In genomic region chr5:119357309-119357708, GRCh38 we compare ENCODE assay signal across 10 cellular contexts. TPM values are rescaled to one million over a fixed set of nuclear protein-coding genes. Genes with fewer than 3 reads are reported as not detected.
DNase-seq lines count a peak whose midpoint lies in the region; ATAC-seq, FAIRE-seq and TF ChIP-seq lines count a peak whose summit lies in the region.
"Had no signal": no experiment of that assay in that cellular context is flagged by ENCODE, and none has a peak within 500 bp of the region (broad histone marks: within the 10 kb centered on the region; RNA-seq: fewer than 3 reads in every experiment).

No MANE protein-coding gene starts in this region.

- H3K4me1 Mint-ChIP-seq in activated naive CD8-positive, alpha-beta T cell treated with anti-CD3 and anti-CD28 coated beads, Interleukin-2, amount 10 ng/mL, durations not matched to agents 7 days and 5 days: peaks cover 85% of the 10 kb centered on the region
- H3K4me1 Mint-ChIP-seq in memory B cell: peaks cover 63% of the 10 kb centered on the region
- peaks cover 58% of the 10 kb centered on the region for H3K4me1 Mint-ChIP-seq in type B pancreatic cell (ENCODE audit: unreplicated experiment)

- no peaks in the 10 kb centered on the region for H3K36me3 ChIP-seq in heart left ventricle

- 49 to 59% (median 54%) methylated on average over 3 of the region's 3 CpGs for WGBS in heart left ventricle, 4 donors

- no peaks in the 10 kb centered on the region for H3K9me3 Mint-ChIP-seq in activated naive CD8-positive, alpha-beta T cell treated with anti-CD3 and anti-CD28 coated beads, Interleukin-2, amount 10 ng/mL, durations not matched to agents 7 days and 5 days
- H3K9me3 Mint-ChIP-seq in memory B cell (no peaks in the 10 kb centered on the region), type B pancreatic cell (no peaks in the 10 kb centered on the region)

- peak overlapping the region in 2 of 12 donors; percentile 62 to 93 for H3K27ac ChIP-seq in heart left ventricle

- H3K36me3 Mint-ChIP-seq in activated naive CD8-positive, alpha-beta T cell treated with anti-CD3 and anti-CD28 coated beads, Interleukin-2, amount 10 ng/mL, durations not matched to agents 7 days and 5 days: peaks cover 21% of the 10 kb centered on the region
- H3K36me3 Mint-ChIP-seq in memory B cell (peaks cover 17% of the 10 kb centered on the region), type B pancreatic cell (no peaks in the 10 kb centered on the region)

- intact Hi-C loops in heart left ventricle (cut with DNase I): loop anchor here in 2 of 10 donors (5.0 kb wide), 2 partner anchors 40 to 55 kb away; no protein-coding TSS in a partner anchor
- intact Hi-C loops in Right ventricle myocardium superior (cut with DNase I): no loop called here
- intact Hi-C loops in posterior cingulate gyrus (cut with DNase I): no loop called here

- H3K27me3 ChIP-seq in heart left ventricle: no peaks in the 10 kb centered on the region

- no peak for TF ChIP-seq POLR2A in heart left ventricle (IDR thresholded peaks at IDR 0.05)

- no peaks in the 10 kb centered on the region for H3K9me3 ChIP-seq in heart left ventricle

- no peak for TF ChIP-seq CTCF in heart left ventricle (IDR thresholded peaks at IDR 0.05)
- no peak for TF ChIP-seq CTCF in type B pancreatic cell (conservative IDR thresholded peaks at IDR 0.05)

- POLR2A ChIA-PET in activated naive CD8-positive, alpha-beta T cell treated with anti-CD3 and anti-CD28 coated beads, Interleukin-2, amount 10 ng/mL, durations not matched to agents 7 days and 5 days (lab: Charles Lee): interaction anchor here (0.7 to 3.9 kb wide), 6 partner anchors 10 to 87 kb away, joined by 4 to 32 read pairs (median 6); no protein-coding TSS in a partner anchor

- peak overlapping the region in 9 of 12 donors; percentile 57 to 84 (median 67) for H3K4me3 ChIP-seq in heart left ventricle

- H3K27ac Mint-ChIP-seq in activated naive CD8-positive, alpha-beta T cell treated with anti-CD3 and anti-CD28 coated beads, Interleukin-2, amount 10 ng/mL, durations not matched to agents 7 days and 5 days: peak overlapping the region; percentile 81
- H3K27ac Mint-ChIP-seq in memory B cell (peak overlapping the region; percentile 93), type B pancreatic cell (peak overlapping the region; percentile 90)

- H3K4me3 Mint-ChIP-seq in activated naive CD8-positive, alpha-beta T cell treated with anti-CD3 and anti-CD28 coated beads, Interleukin-2, amount 10 ng/mL, durations not matched to agents 7 days and 5 days: peak overlapping the region; percentile 90
- H3K4me3 Mint-ChIP-seq in memory B cell (peak overlapping the region; percentile 87), type B pancreatic cell (peak overlapping the region; percentile 98)

- peaks cover 0 to 82% (median 7%) of the 10 kb centered on the region in 12 donors for H3K4me1 ChIP-seq in heart left ventricle

- ATAC-seq in heart left ventricle (no peak), Right ventricle myocardium superior (ENCODE audit: poor library complexity) (no peak), memory B cell (ENCODE audit: low read depth) (no peak)
- no peak for ATAC-seq in activated naive CD8-positive, alpha-beta T cell treated with anti-CD3 and anti-CD28 coated beads, Interleukin-2, amount 10 ng/mL, durations not matched to agents 7 days and 5 days (ENCODE audit: low read depth)

- no peak for DNase-seq in heart left ventricle
- DNase-seq in Right ventricle myocardium superior: no peak
- no peak for DNase-seq in activated naive CD8-positive, alpha-beta T cell treated with anti-CD3 and anti-CD28 coated beads, Interleukin-2, amount 10 ng/mL, durations not matched to agents 7 days and 5 days
- DNase-seq in memory B cell (ENCODE audit: low spot score in 2 of 2): no peak
- no peak for DNase-seq in type B pancreatic cell (ENCODE audit: extremely low spot score, unreplicated experiment)
- no peak for DNase-seq in posterior cingulate gyrus
- DNase-seq in SKM-1 (lab: John Stamatoyannopoulos, UW; ENCODE audit: unreplicated experiment): no peak
- no peak for DNase-seq in RCC 7860 (ENCODE audit: low spot score)
- DNase-seq: activated CD8-positive, alpha-beta memory T cell treated with anti-CD3 and anti-CD28 coated beads, Interleukin-2, amount 50 U/mL, for 48 hours; NCI-H524 treated with DMSO at 0.1 percent for 48 hours had no signal

- no peaks in the 10 kb centered on the region for H3K27me3 Mint-ChIP-seq in activated naive CD8-positive, alpha-beta T cell treated with anti-CD3 and anti-CD28 coated beads, Interleukin-2, amount 10 ng/mL, durations not matched to agents 7 days and 5 days
- H3K27me3 Mint-ChIP-seq in memory B cell (no peaks in the 10 kb centered on the region), type B pancreatic cell (peaks cover 23% of the 10 kb centered on the region)

- no peak for FAIRE-seq in RCC 7860 (lab: Jason Lieb, UNC)

RNA-seq across cellular contexts. Expression of gene TNFAIP8, which starts 1.5 kb away (rescaled TPM):
- total RNA-seq in heart left ventricle (10 to 100 TPM in 7 of 9 donors, 1 to 10 TPM in 2; 3.6 to 30.8 (median 13.9) TPM), Right ventricle myocardium superior (13.6 TPM), type B pancreatic cell (ENCODE audit: low replicate concordance) (11.8 and 17.3 TPM in 2 replicates)
- 1 to 10 TPM; 5.1 to 10.0 TPM for polyA plus RNA-seq in heart left ventricle
- 100 to 1,000 TPM; 121 to 122 TPM for total RNA-seq in activated naive CD8-positive, alpha-beta T cell treated with anti-CD3 and anti-CD28 coated beads, Interleukin-2, amount 10 ng/mL, durations not matched to agents 7 days and 5 days
